Comparison of ENCODE assay signal across 8 cellular contexts in the genomic region with DNA sequence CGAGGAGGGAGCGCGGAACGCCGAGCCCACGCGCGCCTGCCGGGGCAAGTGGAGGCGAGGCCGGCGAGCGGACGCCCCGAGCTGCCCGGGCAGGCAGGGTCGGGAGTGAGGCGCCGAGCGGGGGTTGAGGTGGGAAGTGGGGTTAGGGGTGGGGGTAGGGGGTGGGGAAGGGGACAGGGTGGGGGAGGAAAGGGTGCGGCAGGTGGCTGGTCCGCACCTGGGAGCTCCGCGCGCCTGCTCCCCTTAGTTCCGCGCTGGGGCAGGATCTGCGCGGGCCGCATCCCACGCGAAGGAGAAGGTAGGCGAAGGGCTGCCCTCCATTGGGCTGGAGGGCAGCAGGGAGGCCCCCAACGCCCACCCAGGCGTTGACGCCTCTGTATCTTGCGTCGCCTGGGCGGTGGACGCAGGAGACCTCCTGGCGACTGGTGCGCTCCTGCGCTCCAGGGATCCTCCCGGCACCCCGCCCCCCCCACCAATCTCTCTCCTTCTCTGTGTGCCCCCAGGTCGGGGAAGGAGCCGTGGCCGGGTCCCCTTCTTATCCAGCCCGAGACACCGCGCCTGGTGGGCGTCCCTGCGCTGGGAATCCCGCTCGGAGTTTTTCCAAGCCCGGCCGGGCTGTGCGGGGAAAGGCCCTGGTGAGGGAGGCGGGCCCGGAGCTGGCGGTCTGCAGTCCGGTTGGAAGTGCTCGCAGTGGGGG. TPM values are rescaled to one million over a fixed set of nuclear protein-coding genes. Genes with fewer than 3 reads are reported as not detected.
DNase-seq lines count a peak whose midpoint lies in the region; ATAC-seq and TF ChIP-seq lines count a peak whose summit lies in the region.

No MANE protein-coding gene starts in this region.

- DNase-seq in activated T-cell treated with anti-CD3 and anti-CD28 coated beads, Interleukin-2, amount 50 U/mL, for 1 hour = peak; percentile 37
- DNase-seq in activated T-cell treated with anti-CD3 and anti-CD28 coated beads for 4 hours (no peak), lower leg skin (ENCODE audit: low spot score in 2 of 2) (no peak), type B pancreatic cell (ENCODE audit: extremely low spot score, unreplicated experiment) (peak; percentile 68), NCI-H510A treated with DMSO at 0.1 percent for 48 hours (lab: John Stamatoyannopoulos, UW) (no peak)
- DNase-seq in activated naive CD8-positive, alpha-beta T cell treated with anti-CD3 and anti-CD28 coated beads, Interleukin-2, amount 10 ng/mL, durations not matched to agents 7 days and 5 days = peak; percentile 44

- TF ChIP-seq CTCF in lower leg skin (IDR thresholded peaks at IDR 0.05) (no peak), type B pancreatic cell (conservative IDR thresholded peaks at IDR 0.05) (no peak)

- H3K4me3 Mint-ChIP-seq in activated naive CD8-positive, alpha-beta T cell treated with anti-CD3 and anti-CD28 coated beads, Interleukin-2, amount 10 ng/mL, durations not matched to agents 7 days and 5 days = peak overlapping the region; percentile 55
- H3K4me3 Mint-ChIP-seq in type B pancreatic cell = peak overlapping the region; percentile 78

- H3K4me3 ChIP-seq in lower leg skin (ENCODE audit: low read depth, poor library complexity, severe bottlenecking) = peak overlapping the region; percentile 20

- peaks cover 18% of the 10 kb centered on the region for H3K4me1 Mint-ChIP-seq in activated naive CD8-positive, alpha-beta T cell treated with anti-CD3 and anti-CD28 coated beads, Interleukin-2, amount 10 ng/mL, durations not matched to agents 7 days and 5 days
- peaks cover 10% of the 10 kb centered on the region for H3K4me1 Mint-ChIP-seq in type B pancreatic cell (ENCODE audit: unreplicated experiment)

- 0 to 2% methylated on average over 22 to 47 of the region's 63 CpGs for whole genome bisulfite sequencing in lower leg skin, 2 donors

- ATAC-seq in activated naive CD8-positive, alpha-beta T cell treated with anti-CD3 and anti-CD28 coated beads, Interleukin-2, amount 10 ng/mL, durations not matched to agents 7 days and 5 days (ENCODE audit: low read depth) = no peak
- ATAC-seq in HG02938 (IDR thresholded peaks at IDR 0.05; ENCODE audit: unreplicated experiment) (no peak), GM21381 (IDR thresholded peaks at IDR 0.05; ENCODE audit: unreplicated experiment) (no peak)

- H3K36me3 Mint-ChIP-seq in activated naive CD8-positive, alpha-beta T cell treated with anti-CD3 and anti-CD28 coated beads, Interleukin-2, amount 10 ng/mL, durations not matched to agents 7 days and 5 days = no peaks in the 10 kb centered on the region
- H3K36me3 Mint-ChIP-seq in type B pancreatic cell = no peaks in the 10 kb centered on the region

- H3K9me3 Mint-ChIP-seq in activated naive CD8-positive, alpha-beta T cell treated with anti-CD3 and anti-CD28 coated beads, Interleukin-2, amount 10 ng/mL, durations not matched to agents 7 days and 5 days = no peaks in the 10 kb centered on the region
- no peaks in the 10 kb centered on the region for H3K9me3 Mint-ChIP-seq in type B pancreatic cell

- intact Hi-C loops in lower leg skin (cut with DNase I; ENCODE audit: low total_unique reads) = no loop called here

- TF ChIP-seq POLR2A in lower leg skin (IDR thresholded peaks at IDR 0.05) = no peak

- no peak overlapping the region for H3K27ac Mint-ChIP-seq in activated naive CD8-positive, alpha-beta T cell treated with anti-CD3 and anti-CD28 coated beads, Interleukin-2, amount 10 ng/mL, durations not matched to agents 7 days and 5 days
- no peak overlapping the region for H3K27ac Mint-ChIP-seq in type B pancreatic cell

- H3K27me3 Mint-ChIP-seq in activated naive CD8-positive, alpha-beta T cell treated with anti-CD3 and anti-CD28 coated beads, Interleukin-2, amount 10 ng/mL, durations not matched to agents 7 days and 5 days = peaks cover 70% of the 10 kb centered on the region
- peaks cover 86% of the 10 kb centered on the region for H3K27me3 Mint-ChIP-seq in type B pancreatic cell

- POLR2A ChIA-PET in activated naive CD8-positive, alpha-beta T cell treated with anti-CD3 and anti-CD28 coated beads, Interleukin-2, amount 10 ng/mL, durations not matched to agents 7 days and 5 days (lab: Charles Lee) = interaction anchor here (6.8 kb wide), 1 partner anchor 14 kb away, joined by 44 read pairs; no protein-coding TSS in a partner anchor

RNA-seq across cellular contexts. Expression of a gene that starts 51.3 kb away (rescaled TPM):
- total RNA-seq in activated naive CD8-positive, alpha-beta T cell treated with anti-CD3 and anti-CD28 coated beads, Interleukin-2, amount 10 ng/mL, durations not matched to agents 7 days and 5 days = 10 to 100 TPM; 84.2 to 84.5 TPM
- total RNA-seq in lower leg skin (10 to 100 TPM; 25.8 to 55.0 (median 46.2) TPM), type B pancreatic cell (ENCODE audit: low replicate concordance) (68.8 and 75.6 TPM in 2 replicates)

Comparison
In these comparisons a context has a peak if more than half of its experiments do, and no peak if none do; other contexts are left out.
1. DNase-seq: peak in activated T-cell treated with anti-CD3 and anti-CD28 coated beads, Interleukin-2, amount 50 U/mL, for 1 hour (single experiment), activated naive CD8-positive, alpha-beta T cell treated with anti-CD3 and anti-CD28 coated beads, Interleukin-2, amount 10 ng/mL, durations not matched to agents 7 days and 5 days (single experiment) and type B pancreatic cell (single experiment); none in activated T-cell treated with anti-CD3 and anti-CD28 coated beads for 4 hours (single experiment), lower leg skin (0 of 2) and NCI-H510A treated with DMSO at 0.1 percent for 48 hours (single experiment).